ENCODE assay signal across 9 cellular contexts in genomic region chr16:27314986-27315332, GRCh38. TPM values are rescaled to one million over a fixed set of nuclear protein-coding genes. Genes with fewer than 3 reads are reported as not detected.
A peak's percentile ranks its signal among the peaks of the same experiment; 100 is the strongest.
DNase-seq lines count a peak whose midpoint lies in the region; ATAC-seq and TF ChIP-seq lines count a peak whose summit lies in the region.
"Had no signal": no experiment of that assay in that cellular context is flagged by ENCODE, and none has a peak within 500 bp of the region (broad histone marks: within the 10 kb centered on the region; RNA-seq: fewer than 3 reads in every experiment).

No MANE protein-coding gene starts in this region.

- H3K27me3 ChIP-seq in CD8-positive, alpha-beta T cell (ENCODE audit: insufficient read depth, low read length), result no peaks in the 10 kb centered on the region
- no peaks in the 10 kb centered on the region for H3K27me3 ChIP-seq in ovary

- peaks cover 12% of the 10 kb centered on the region for H3K36me3 Mint-ChIP-seq in CD8-positive, alpha-beta T cell

- H3K4me1 ChIP-seq in CD8-positive, alpha-beta T cell (ENCODE audit: insufficient read depth, low read length), result peaks cover 55% of the 10 kb centered on the region
- H3K4me1 ChIP-seq in ovary (ENCODE audit: insufficient read depth), result peaks cover 5% of the 10 kb centered on the region

- no peak for TF ChIP-seq POLR2A in ovary (IDR thresholded peaks at IDR 0.05)

- peak overlapping the region; percentile 57 for H3K4me3 ChIP-seq in CD8-positive, alpha-beta T cell (ENCODE audit: low read depth, low read length)
- H3K4me3 ChIP-seq in ovary, result peak overlapping the region; percentile 90

- CTCF ChIA-PET in CD8-positive, alpha-beta T cell (lab: Charles Lee), result interaction anchor here (1.0 to 5.7 kb wide), 3 partner anchors 17 to 83 kb away, joined by 3 to 57 read pairs (median 20); no protein-coding TSS in a partner anchor
- CTCF ChIA-PET in RWPE1 (lab: Yijun Ruan, JAX), result interaction anchor here (0.7 to 0.9 kb wide), 2 partner anchors 13 to 80 kb away, joined by 3 read pairs; no protein-coding TSS in a partner anchor

- POLR2A ChIA-PET in CD8-positive, alpha-beta T cell (lab: Charles Lee), result interaction anchor here (1.2 to 1.4 kb wide), 2 partner anchors 15 to 84 kb away, joined by 3 to 4 read pairs; no protein-coding TSS in a partner anchor
- POLR2A ChIA-PET in RWPE1 (lab: Yijun Ruan, JAX; ENCODE audit: low non-redundant PET), result interaction anchor here (1.2 kb wide), 1 partner anchor 71 kb away, joined by 3 read pairs; no protein-coding TSS in a partner anchor

- TF ChIP-seq EP300 in ovary (IDR thresholded peaks at IDR 0.05), result no peak

- H3K27ac ChIP-seq in CD8-positive, alpha-beta T cell (ENCODE audit: low read depth, low read length), result peak overlapping the region; percentile 83
- H3K27ac ChIP-seq in RWPE1 (peak overlapping the region; percentile 97), epithelial cell of prostate (peak overlapping the region; percentile 99), ovary (peak overlapping the region in 1 of 2 donors; percentile 63)

- H3K27me3 Mint-ChIP-seq in CD8-positive, alpha-beta T cell (ENCODE audit: low read depth), result no peaks in the 10 kb centered on the region

- no peak for TF ChIP-seq CTCF in CD8-positive, alpha-beta T cell (IDR thresholded peaks at IDR 0.05)
- TF ChIP-seq CTCF in RWPE1 (conservative IDR thresholded peaks at IDR 0.05; ENCODE audit: low read depth), result no peak
- TF ChIP-seq CTCF in ovary (IDR thresholded peaks at IDR 0.05), result no peak

- ATAC-seq in CD8-positive, alpha-beta T cell, result no peak
- ATAC-seq in GM19324 (IDR thresholded peaks at IDR 0.05; ENCODE audit: low FRiP score, unreplicated experiment), result no peak
- no peak for ATAC-seq in GM21367 (IDR thresholded peaks at IDR 0.05; ENCODE audit: unreplicated experiment)
- no peak for ATAC-seq in HG02763 (IDR thresholded peaks at IDR 0.05; ENCODE audit: unreplicated experiment)

- intact Hi-C loops in CD8-positive, alpha-beta T cell (cut with DNase I, micrococcal nuclease), result loop anchor here (1.0 to 5.0 kb wide), 7 partner anchors 48 to 237 kb away; partner anchors contain the start of genes KATNIP (in 1 of the 2) and NSMCE1 (in 1 of the 2)
- intact Hi-C loops in ovary (cut with DNase I), result no loop called here

- H3K9me3 ChIP-seq in CD8-positive, alpha-beta T cell (ENCODE audit: low read length), result no peaks in the 10 kb centered on the region
- no peaks in the 10 kb centered on the region for H3K9me3 ChIP-seq in ovary

- H3K36me3 ChIP-seq in CD8-positive, alpha-beta T cell (ENCODE audit: insufficient read depth, low read length), result no peaks in the 10 kb centered on the region
- H3K36me3 ChIP-seq in ovary, result no peaks in the 10 kb centered on the region

- no peak for DNase-seq in CD8-positive, alpha-beta T cell
- DNase-seq in RWPE1 (ENCODE audit: low spot score), result no peak
- no peak for DNase-seq in epithelial cell of prostate (ENCODE audit: low read depth, low spot score)
- DNase-seq in ovary, result no peak
- no peak for DNase-seq in SKM-1 treated with dmso at 0.1 percent for 144 hours (lab: John Stamatoyannopoulos, UW; ENCODE audit: unreplicated experiment)
- DNase-seq: SHP77 had no signal

- WGBS in ovary, 3 donors, result 53 to 95% (median 88%) methylated on average over 2 of the region's 2 CpGs

- H3K9me3 Mint-ChIP-seq in CD8-positive, alpha-beta T cell, result no peaks in the 10 kb centered on the region

- peak overlapping the region; percentile 98 for H3K27ac Mint-ChIP-seq in CD8-positive, alpha-beta T cell

- peaks cover 56% of the 10 kb centered on the region for H3K4me1 Mint-ChIP-seq in CD8-positive, alpha-beta T cell (ENCODE audit: low read depth)

- peak overlapping the region; percentile 94 for H3K4me3 Mint-ChIP-seq in CD8-positive, alpha-beta T cell

RNA-seq across cellular contexts. Expression of gene IL4R, which starts 1.2 kb away (rescaled TPM):
- total RNA-seq in CD8-positive, alpha-beta T cell, result 100 to 1,000 TPM; 224 to 240 TPM
- total RNA-seq in ovary, result 10 to 100 TPM; 11.3 to 39.5 (median 17.4) TPM
- 10 to 100 TPM; 13.5 to 26.6 TPM for polyA plus RNA-seq in ovary

RNA-seq across cellular contexts. Expression of gene NSMCE1, which starts 46.4 kb away (rescaled TPM):
- 10 to 100 TPM; 29.6 to 30.1 TPM for total RNA-seq in CD8-positive, alpha-beta T cell
- 10 to 100 TPM; 19.8 to 68.4 (median 48.9) TPM for total RNA-seq in ovary
- polyA plus RNA-seq in ovary, result 10 to 100 TPM; 57.2 to 66.0 TPM

Comparison
In these comparisons a context has a peak if more than half of its experiments do, and no peak if none do; other contexts are left out.
1. RNA of gene IL4R, which starts 1.2 kb away (total RNA-seq): 224 to 240 TPM in CD8-positive, alpha-beta T cell; 11.3 to 39.5 TPM in ovary; every median in the first group is over 4 times any median in the second.
2. intact Hi-C loops: an anchor here in CD8-positive, alpha-beta T cell (1.0 to 5.0 kb wide); none called in ovary.